ENCODE assay signal across 5 cellular contexts in the genomic region with DNA sequence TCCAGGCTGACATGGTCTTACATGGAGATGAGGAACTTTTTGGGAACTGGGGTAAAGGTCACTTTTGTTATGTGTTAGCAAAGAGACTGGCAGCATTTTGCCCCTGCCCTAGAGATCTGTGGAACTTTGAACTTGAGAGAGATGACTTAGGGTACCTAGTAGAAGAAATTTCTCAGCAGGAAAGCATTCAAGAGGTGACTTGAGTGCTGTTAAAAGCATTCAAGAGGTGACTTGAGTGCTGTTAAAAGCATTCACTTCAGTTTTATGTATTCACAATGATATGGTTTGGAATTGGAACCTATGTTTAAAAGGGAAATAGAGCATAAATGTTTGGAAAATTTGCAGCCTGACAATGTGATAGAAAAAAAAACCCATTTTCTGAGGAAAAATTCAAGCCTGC. TPM values are rescaled to one million over a fixed set of nuclear protein-coding genes. Genes with fewer than 3 reads are reported as not detected.
"Had no signal": no experiment of that assay in that cellular context is flagged by ENCODE, and none has a peak within 500 bp of the region (broad histone marks: within the 10 kb centered on the region; RNA-seq: fewer than 3 reads in every experiment).

No MANE protein-coding gene starts in this region.

RNA-seq across cellular contexts. Expression of a gene that starts 20.6 kb away (rescaled TPM):
- total RNA-seq: ascending aorta, cardiac muscle cell, epithelial cell of proximal tubule had no signal

RNA-seq across cellular contexts. Expression of a gene that starts 47.0 kb away (rescaled TPM):
- total RNA-seq: activated B cell treated with CpG ODN at 0.5 μM for 24 hours, ascending aorta, cerebellum had no signal
